In the genomic region with DNA sequence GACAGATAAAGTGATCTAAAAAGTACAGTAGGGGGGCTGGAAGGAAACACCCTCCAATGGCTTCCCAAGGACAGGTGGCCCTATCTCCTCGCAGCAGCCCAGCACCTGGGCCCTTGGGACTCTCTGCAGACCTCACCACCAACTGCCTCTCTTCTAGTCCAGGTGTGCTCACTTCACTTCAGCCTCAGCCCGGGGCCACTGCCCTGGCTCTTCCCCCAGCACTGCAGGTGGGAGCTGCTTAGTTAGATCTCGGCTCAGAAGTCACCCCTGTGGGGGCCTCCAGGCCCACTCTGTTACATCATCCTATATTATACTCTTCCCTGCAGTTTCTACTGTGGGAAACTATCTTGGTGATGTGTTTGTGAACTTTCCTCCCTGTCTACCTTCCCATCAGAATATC, we compare ENCODE assay signal across 10 cellular contexts. TPM values are rescaled to one million over a fixed set of nuclear protein-coding genes. Genes with fewer than 3 reads are reported as not detected.
A peak's percentile ranks its signal among the peaks of the same experiment; 100 is the strongest.
DNase-seq lines count a peak whose midpoint lies in the region; ATAC-seq, FAIRE-seq and TF ChIP-seq lines count a peak whose summit lies in the region.
"Had no signal": no experiment of that assay in that cellular context is flagged by ENCODE, and none has a peak within 500 bp of the region (broad histone marks: within the 10 kb centered on the region; RNA-seq: fewer than 3 reads in every experiment).

No MANE protein-coding gene starts in this region.

- H3K4me3 ChIP-seq in kidney (ENCODE audit: low read length in 2 of 2): peak overlapping the region; percentile 37 to 85

- H3K9ac ChIP-seq in kidney (ENCODE audit: low read length in 2 of 2): peak overlapping the region; percentile 4 to 85

- H3K36me3 ChIP-seq in kidney (ENCODE audit: control insufficient read depth in 1 of 2, insufficient read depth in 2 of 2, low read length in 2 of 2): peaks cover 4 to 19% of the 10 kb centered on the region in 2 donors

- POLR2A ChIA-PET in activated CD8-positive, alpha-beta T cell treated with anti-CD3 and anti-CD28 coated beads, Interleukin-2, amount 10 ng/mL, durations not matched to agents 7 days and 5 days (lab: Charles Lee): no interaction called here

- no peak overlapping the region for H3K27ac Mint-ChIP-seq in HFFc6
- no peak overlapping the region for H3K27ac Mint-ChIP-seq in activated CD8-positive, alpha-beta T cell treated with anti-CD3 and anti-CD28 coated beads, Interleukin-2, amount 10 ng/mL, durations not matched to agents 7 days and 5 days
- no peak overlapping the region for H3K27ac Mint-ChIP-seq in stimulated activated memory B cell treated with anti-CD40 and anti-IgM and Interleukin-4, amounts not matched to agents 10 μg/mL and 1 μg/mL and 100 μg/mL, for 72 hours

- TF ChIP-seq CTCF in HFFc6 (IDR thresholded peaks at IDR 0.05) (no peak), kidney (IDR thresholded peaks at IDR 0.05; ENCODE audit: borderline replicate concordance, extremely low read depth, insufficient read depth) (no peak), GM10266 (IDR thresholded peaks at IDR 0.05; ENCODE audit: control insufficient read depth, insufficient read depth, low read depth, missing control alignments) (no peak)

- FAIRE-seq in kidney (lab: Jason Lieb, UNC): no peak

- H3K27ac ChIP-seq in kidney (ENCODE audit: low read depth in 2 of 2, low read length in 2 of 2): peak overlapping the region; percentile 80 to 98

- H3K4me1 ChIP-seq in kidney (ENCODE audit: control insufficient read depth in 1 of 2, insufficient read depth in 1 of 2, low read depth in 1 of 2, low read length in 2 of 2): peaks cover 23 to 34% of the 10 kb centered on the region in 2 donors

- peaks cover 16% of the 10 kb centered on the region for H3K4me1 Mint-ChIP-seq in HFFc6 (ENCODE audit: low read depth)
- H3K4me1 Mint-ChIP-seq in activated CD8-positive, alpha-beta T cell treated with anti-CD3 and anti-CD28 coated beads, Interleukin-2, amount 10 ng/mL, durations not matched to agents 7 days and 5 days (ENCODE audit: low read depth): peaks cover 11% of the 10 kb centered on the region
- peaks cover 20% of the 10 kb centered on the region for H3K4me1 Mint-ChIP-seq in stimulated activated memory B cell treated with anti-CD40 and anti-IgM and Interleukin-4, amounts not matched to agents 10 μg/mL and 1 μg/mL and 100 μg/mL, for 72 hours

- CTCF ChIA-PET in activated CD8-positive, alpha-beta T cell treated with anti-CD3 and anti-CD28 coated beads, Interleukin-2, amount 10 ng/mL, durations not matched to agents 7 days and 5 days (lab: Charles Lee): no interaction called here

- no peaks in the 10 kb centered on the region for H3K36me3 Mint-ChIP-seq in HFFc6 (ENCODE audit: low read depth)
- H3K36me3 Mint-ChIP-seq in activated CD8-positive, alpha-beta T cell treated with anti-CD3 and anti-CD28 coated beads, Interleukin-2, amount 10 ng/mL, durations not matched to agents 7 days and 5 days (ENCODE audit: low read depth): no peaks in the 10 kb centered on the region
- no peaks in the 10 kb centered on the region for H3K36me3 Mint-ChIP-seq in stimulated activated memory B cell treated with anti-CD40 and anti-IgM and Interleukin-4, amounts not matched to agents 10 μg/mL and 1 μg/mL and 100 μg/mL, for 72 hours

- H3K9me3 ChIP-seq in kidney (ENCODE audit: control insufficient read depth in 1 of 2, low read length in 2 of 2): no peaks in the 10 kb centered on the region

- DNase-seq in HFFc6 (no peak), kidney (peak; percentile 58), GM19238 (ENCODE audit: insufficient read length, low spot score) (no peak), GM10266 (ENCODE audit: extremely low spot score) (no peak)
- no peak for DNase-seq in activated CD8-positive, alpha-beta T cell treated with anti-CD3 and anti-CD28 coated beads, Interleukin-2, amount 10 ng/mL, durations not matched to agents 7 days and 5 days
- DNase-seq: effector CD4-positive, alpha-beta T cell; NCI-H1694 treated with DMSO at 0.1 percent for 48 hours had no signal

- intact Hi-C loops in kidney (cut with DNase I): no loop called here

- no peaks in the 10 kb centered on the region for H3K9me3 Mint-ChIP-seq in HFFc6
- no peaks in the 10 kb centered on the region for H3K9me3 Mint-ChIP-seq in activated CD8-positive, alpha-beta T cell treated with anti-CD3 and anti-CD28 coated beads, Interleukin-2, amount 10 ng/mL, durations not matched to agents 7 days and 5 days (ENCODE audit: insufficient read depth)
- H3K9me3 Mint-ChIP-seq in stimulated activated memory B cell treated with anti-CD40 and anti-IgM and Interleukin-4, amounts not matched to agents 10 μg/mL and 1 μg/mL and 100 μg/mL, for 72 hours: no peaks in the 10 kb centered on the region

- no peak for ATAC-seq in activated CD8-positive, alpha-beta T cell treated with anti-CD3 and anti-CD28 coated beads, Interleukin-2, amount 10 ng/mL, durations not matched to agents 7 days and 5 days
- ATAC-seq in stimulated activated memory B cell treated with anti-CD40 and anti-IgM and Interleukin-4, amounts not matched to agents 10 μg/mL and 1 μg/mL and 100 μg/mL, for 72 hours: no peak
- no peak for ATAC-seq in HG02642 (IDR thresholded peaks at IDR 0.05; ENCODE audit: poor library complexity, unreplicated experiment)

- H3K27me3 Mint-ChIP-seq in HFFc6 (ENCODE audit: insufficient read depth): peaks cover 21% of the 10 kb centered on the region
- H3K27me3 Mint-ChIP-seq in activated CD8-positive, alpha-beta T cell treated with anti-CD3 and anti-CD28 coated beads, Interleukin-2, amount 10 ng/mL, durations not matched to agents 7 days and 5 days (ENCODE audit: low read depth): peaks cover 36% of the 10 kb centered on the region
- H3K27me3 Mint-ChIP-seq in stimulated activated memory B cell treated with anti-CD40 and anti-IgM and Interleukin-4, amounts not matched to agents 10 μg/mL and 1 μg/mL and 100 μg/mL, for 72 hours: peaks cover 60% of the 10 kb centered on the region

- H3K4me3 Mint-ChIP-seq in HFFc6: peak overlapping the region; percentile 85
- peak overlapping the region; percentile 20 for H3K4me3 Mint-ChIP-seq in activated CD8-positive, alpha-beta T cell treated with anti-CD3 and anti-CD28 coated beads, Interleukin-2, amount 10 ng/mL, durations not matched to agents 7 days and 5 days
- peak overlapping the region; percentile 79 for H3K4me3 Mint-ChIP-seq in stimulated activated memory B cell treated with anti-CD40 and anti-IgM and Interleukin-4, amounts not matched to agents 10 μg/mL and 1 μg/mL and 100 μg/mL, for 72 hours

RNA-seq across cellular contexts. Expression of a gene that starts 2.0 kb away (rescaled TPM):
- 1 to 10 TPM in 2 of 6 experiments, under 1 TPM in 4; 0.63 to 1.2 (median 0.81) TPM for total RNA-seq in HFFc6 (2021; fragmentation: NEBNext Ultra II Directional; extraction: Animal tissue kit (Norgen Biotek cat#: 25700))
- total RNA-seq in activated CD8-positive, alpha-beta T cell treated with anti-CD3 and anti-CD28 coated beads, Interleukin-2, amount 10 ng/mL, durations not matched to agents 7 days and 5 days: not detected
- 22.9 TPM for total RNA-seq in kidney
- polyA plus RNA-seq in kidney (ENCODE audit: insufficient read depth, low read depth, low replicate concordance): 30.0 TPM

RNA-seq across cellular contexts. Expression of a gene that starts 39.5 kb away (rescaled TPM):
- total RNA-seq in HFFc6 (2021; fragmentation: NEBNext Ultra II Directional; extraction: Animal tissue kit (Norgen Biotek cat#: 25700)): not detected
- total RNA-seq in activated CD8-positive, alpha-beta T cell treated with anti-CD3 and anti-CD28 coated beads, Interleukin-2, amount 10 ng/mL, durations not matched to agents 7 days and 5 days: not detected
- total RNA-seq in kidney: not detected
- polyA plus RNA-seq in kidney (ENCODE audit: insufficient read depth, low read depth, low replicate concordance): 0.60 TPM
- polyA plus RNA-seq: neural cell had no signal

Comparison
In these comparisons a context has a peak if more than half of its experiments do, and no peak if none do; other contexts are left out.
1. H3K4me3 Mint-ChIP-seq: peak in every context shown above with its lines; median percentile 85 in HFFc6; 79 in stimulated activated memory B cell treated with anti-CD40 and anti-IgM and Interleukin-4, amounts not matched to agents 10 μg/mL and 1 μg/mL and 100 μg/mL, for 72 hours; 20 in activated CD8-positive, alpha-beta T cell treated with anti-CD3 and anti-CD28 coated beads, Interleukin-2, amount 10 ng/mL, durations not matched to agents 7 days and 5 days.
2. RNA of a gene that starts 2.0 kb away (total RNA-seq): 22.9 TPM in kidney (single experiment); 0.63 to 1.2 TPM in HFFc6 and not detected in activated CD8-positive, alpha-beta T cell treated with anti-CD3 and anti-CD28 coated beads, Interleukin-2, amount 10 ng/mL, durations not matched to agents 7 days and 5 days; every median in the first group is over 10 times any median in the second.